In genomic region chr12:66028388-66028787, GRCh38 we compare ENCODE assay signal across 1 cellular context.
TF ChIP-seq lines count a peak whose summit lies in the region.

No MANE protein-coding gene starts in this region.

TF ChIP-seq in HCT116, 20 proteins besides CTCF, POLR2A, EP300 and RAD21 (continued from another document):
- TF ChIP-seq, protein P1, sequence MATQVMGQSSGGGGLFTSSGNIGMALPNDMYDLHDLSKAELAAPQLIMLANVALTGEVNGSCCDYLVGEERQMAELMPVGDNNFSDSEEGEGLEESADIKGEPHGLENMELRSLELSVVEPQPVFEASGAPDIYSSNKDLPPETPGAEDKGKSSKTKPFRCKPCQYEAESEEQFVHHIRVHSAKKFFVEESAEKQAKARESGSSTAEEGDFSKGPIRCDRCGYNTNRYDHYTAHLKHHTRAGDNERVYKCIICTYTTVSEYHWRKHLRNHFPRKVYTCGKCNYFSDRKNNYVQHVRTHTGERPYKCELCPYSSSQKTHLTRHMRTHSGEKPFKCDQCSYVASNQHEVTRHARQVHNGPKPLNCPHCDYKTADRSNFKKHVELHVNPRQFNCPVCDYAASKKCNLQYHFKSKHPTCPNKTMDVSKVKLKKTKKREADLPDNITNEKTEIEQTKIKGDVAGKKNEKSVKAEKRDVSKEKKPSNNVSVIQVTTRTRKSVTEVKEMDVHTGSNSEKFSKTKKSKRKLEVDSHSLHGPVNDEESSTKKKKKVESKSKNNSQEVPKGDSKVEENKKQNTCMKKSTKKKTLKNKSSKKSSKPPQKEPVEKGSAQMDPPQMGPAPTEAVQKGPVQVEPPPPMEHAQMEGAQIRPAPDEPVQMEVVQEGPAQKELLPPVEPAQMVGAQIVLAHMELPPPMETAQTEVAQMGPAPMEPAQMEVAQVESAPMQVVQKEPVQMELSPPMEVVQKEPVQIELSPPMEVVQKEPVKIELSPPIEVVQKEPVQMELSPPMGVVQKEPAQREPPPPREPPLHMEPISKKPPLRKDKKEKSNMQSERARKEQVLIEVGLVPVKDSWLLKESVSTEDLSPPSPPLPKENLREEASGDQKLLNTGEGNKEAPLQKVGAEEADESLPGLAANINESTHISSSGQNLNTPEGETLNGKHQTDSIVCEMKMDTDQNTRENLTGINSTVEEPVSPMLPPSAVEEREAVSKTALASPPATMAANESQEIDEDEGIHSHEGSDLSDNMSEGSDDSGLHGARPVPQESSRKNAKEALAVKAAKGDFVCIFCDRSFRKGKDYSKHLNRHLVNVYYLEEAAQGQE (IDR thresholded peaks at IDR 0.05; ENCODE audit: low read depth), result no peak
- TF ChIP-seq POLR2AphosphoS5 (IDR thresholded peaks at IDR 0.05; ENCODE audit: low read depth, low read length) (no peak), EZH2 (IDR thresholded peaks at IDR 0.05) (no peak), SIN3A (IDR thresholded peaks at IDR 0.05; ENCODE audit: low read depth) (no peak), CEBPB (IDR thresholded peaks at IDR 0.05; ENCODE audit: low read depth) (no peak)
